ENCODE assay signal across 1 cellular context in genomic region chr17:6640536-6641373, GRCh38.
TF ChIP-seq lines count a peak whose summit lies in the region.

KIAA0753 (minus strand) TSS chr17:6640711; CDS start chr17:6635103, 5,608 bp downstream.
TXNDC17 (plus strand) TSS chr17:6641060; CDS start chr17:6641083, 23 bp downstream.

TF ChIP-seq in WTC11, 78 proteins besides CTCF, POLR2A, EP300 and RAD21 (continued from another document and continues in another):
- TF ChIP-seq, protein P1, sequence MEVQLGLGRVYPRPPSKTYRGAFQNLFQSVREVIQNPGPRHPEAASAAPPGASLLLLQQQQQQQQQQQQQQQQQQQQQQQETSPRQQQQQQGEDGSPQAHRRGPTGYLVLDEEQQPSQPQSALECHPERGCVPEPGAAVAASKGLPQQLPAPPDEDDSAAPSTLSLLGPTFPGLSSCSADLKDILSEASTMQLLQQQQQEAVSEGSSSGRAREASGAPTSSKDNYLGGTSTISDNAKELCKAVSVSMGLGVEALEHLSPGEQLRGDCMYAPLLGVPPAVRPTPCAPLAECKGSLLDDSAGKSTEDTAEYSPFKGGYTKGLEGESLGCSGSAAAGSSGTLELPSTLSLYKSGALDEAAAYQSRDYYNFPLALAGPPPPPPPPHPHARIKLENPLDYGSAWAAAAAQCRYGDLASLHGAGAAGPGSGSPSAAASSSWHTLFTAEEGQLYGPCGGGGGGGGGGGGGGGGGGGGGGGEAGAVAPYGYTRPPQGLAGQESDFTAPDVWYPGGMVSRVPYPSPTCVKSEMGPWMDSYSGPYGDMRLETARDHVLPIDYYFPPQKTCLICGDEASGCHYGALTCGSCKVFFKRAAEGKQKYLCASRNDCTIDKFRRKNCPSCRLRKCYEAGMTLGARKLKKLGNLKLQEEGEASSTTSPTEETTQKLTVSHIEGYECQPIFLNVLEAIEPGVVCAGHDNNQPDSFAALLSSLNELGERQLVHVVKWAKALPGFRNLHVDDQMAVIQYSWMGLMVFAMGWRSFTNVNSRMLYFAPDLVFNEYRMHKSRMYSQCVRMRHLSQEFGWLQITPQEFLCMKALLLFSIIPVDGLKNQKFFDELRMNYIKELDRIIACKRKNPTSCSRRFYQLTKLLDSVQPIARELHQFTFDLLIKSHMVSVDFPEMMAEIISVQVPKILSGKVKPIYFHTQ (CRISPR knock-in tag; IDR thresholded peaks at IDR 0.05): no peak
- peak; percentile 53; the same call in 1 of the 2 replicates for TF ChIP-seq TEAD1 (CRISPR knock-in tag; IDR thresholded peaks at IDR 0.05)
- peak; percentile 52; the same call in 1 of the 2 replicates for TF ChIP-seq RELA (CRISPR knock-in tag; IDR thresholded peaks at IDR 0.05; ENCODE audit: borderline replicate concordance)
- peak; percentile 74 for TF ChIP-seq ETV6 (CRISPR knock-in tag; IDR thresholded peaks at IDR 0.05)
- TF ChIP-seq NR3C1 (CRISPR knock-in tag; conservative IDR thresholded peaks at IDR 0.05; ENCODE audit: low read depth): no peak
- TF ChIP-seq, protein P2, sequence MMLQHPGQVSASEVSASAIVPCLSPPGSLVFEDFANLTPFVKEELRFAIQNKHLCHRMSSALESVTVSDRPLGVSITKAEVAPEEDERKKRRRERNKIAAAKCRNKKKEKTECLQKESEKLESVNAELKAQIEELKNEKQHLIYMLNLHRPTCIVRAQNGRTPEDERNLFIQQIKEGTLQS (CRISPR knock-in tag; conservative IDR thresholded peaks at IDR 0.05): no peak
- TF ChIP-seq SMAD3 (CRISPR knock-in tag; IDR thresholded peaks at IDR 0.05; ENCODE audit: borderline replicate concordance): no peak
- peak; percentile 70 for TF ChIP-seq FOXP1 (CRISPR knock-in tag; IDR thresholded peaks at IDR 0.05; ENCODE audit: borderline replicate concordance)
- TF ChIP-seq, protein P3, sequence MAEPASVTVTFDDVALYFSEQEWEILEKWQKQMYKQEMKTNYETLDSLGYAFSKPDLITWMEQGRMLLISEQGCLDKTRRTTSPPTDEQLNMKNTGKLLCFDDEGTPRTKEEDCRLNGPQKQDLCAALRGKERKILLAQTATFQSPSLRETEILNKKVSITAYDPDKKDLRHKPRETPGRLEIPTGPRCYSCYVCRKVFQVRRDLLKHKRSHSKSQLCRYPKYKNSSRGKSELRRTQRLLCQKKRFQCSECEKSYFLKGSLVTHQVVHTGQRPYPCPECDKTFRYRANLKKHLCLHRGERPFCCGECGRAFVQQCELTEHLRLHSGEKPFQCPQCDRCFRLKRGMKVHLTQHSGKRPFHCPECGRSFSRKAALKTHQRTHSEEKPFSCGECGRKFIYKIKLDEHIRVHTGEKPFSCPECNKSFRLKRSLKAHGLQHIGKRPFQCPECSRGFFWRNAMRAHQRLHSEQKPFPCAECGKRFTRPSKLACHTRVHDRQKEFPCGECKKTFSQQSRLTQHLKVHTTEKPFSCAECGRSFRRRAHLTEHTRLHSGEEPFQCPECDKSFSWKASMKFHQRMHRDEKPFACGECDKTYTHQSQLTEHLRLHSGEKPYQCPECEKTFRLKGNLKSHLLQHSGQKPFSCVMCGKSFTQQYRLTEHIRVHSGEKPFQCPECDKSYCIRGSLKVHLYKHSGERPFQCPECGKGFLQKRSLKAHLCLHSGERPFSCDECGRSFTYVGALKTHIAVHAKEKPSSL (CRISPR knock-in tag; conservative IDR thresholded peaks at IDR 0.05): no peak
- TF ChIP-seq ZNF232 (CRISPR knock-in tag; IDR thresholded peaks at IDR 0.05): 0 out of 2 replicates have a peak, but pooled peaks have one; percentile 16
- 0 out of 2 replicates have a peak, but pooled peaks have one; percentile 4 for TF ChIP-seq ZNF121 (CRISPR knock-in tag; IDR thresholded peaks at IDR 0.05)
- peak; percentile 72 for TF ChIP-seq SP1 (CRISPR knock-in tag; conservative IDR thresholded peaks at IDR 0.05)
- TF ChIP-seq OVOL2 (CRISPR knock-in tag; IDR thresholded peaks at IDR 0.05; ENCODE audit: borderline replicate concordance): no peak
- 0 out of 2 replicates have a peak, but pooled peaks have one; percentile 20 for TF ChIP-seq PRDM15 (CRISPR knock-in tag; IDR thresholded peaks at IDR 0.05)
- no peak for TF ChIP-seq CREM (CRISPR knock-in tag; IDR thresholded peaks at IDR 0.05)
- TF ChIP-seq TCF7 (CRISPR knock-in tag; IDR thresholded peaks at IDR 0.05; ENCODE audit: low read depth): no peak
- TF ChIP-seq FOXK1 (CRISPR knock-in tag; IDR thresholded peaks at IDR 0.05): peak; percentile 54; the same call in 1 of the 2 replicates
- no peak for TF ChIP-seq RORB (CRISPR knock-in tag; IDR thresholded peaks at IDR 0.05)
- peak; percentile 8; the same call in 1 of the 2 replicates for TF ChIP-seq PRRX2 (CRISPR knock-in tag; IDR thresholded peaks at IDR 0.05)
- no peak for TF ChIP-seq E2F1 (CRISPR knock-in tag; IDR thresholded peaks at IDR 0.05)
- TF ChIP-seq IRF1 (CRISPR knock-in tag; IDR thresholded peaks at IDR 0.05): peak; percentile 84; the same call in 1 of the 2 replicates
- no peak for TF ChIP-seq GTF2I (CRISPR knock-in tag; conservative IDR thresholded peaks at IDR 0.05)
- TF ChIP-seq GABPB1 (CRISPR knock-in tag; IDR thresholded peaks at IDR 0.05): peak; percentile 70
- peak; percentile 5; the same call in 1 of the 2 replicates for TF ChIP-seq ZMAT4 (CRISPR knock-in tag; IDR thresholded peaks at IDR 0.05)
- peak; percentile 80 for TF ChIP-seq ZBTB21 (CRISPR knock-in tag; IDR thresholded peaks at IDR 0.05; ENCODE audit: borderline replicate concordance)
- TF ChIP-seq FOXP4 (CRISPR knock-in tag; IDR thresholded peaks at IDR 0.05): peak; percentile 87
- TF ChIP-seq, protein P4, sequence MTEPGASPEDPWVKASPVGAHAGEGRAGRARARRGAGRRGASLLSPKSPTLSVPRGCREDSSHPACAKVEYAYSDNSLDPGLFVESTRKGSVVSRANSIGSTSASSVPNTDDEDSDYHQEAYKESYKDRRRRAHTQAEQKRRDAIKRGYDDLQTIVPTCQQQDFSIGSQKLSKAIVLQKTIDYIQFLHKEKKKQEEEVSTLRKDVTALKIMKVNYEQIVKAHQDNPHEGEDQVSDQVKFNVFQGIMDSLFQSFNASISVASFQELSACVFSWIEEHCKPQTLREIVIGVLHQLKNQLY (CRISPR knock-in tag; IDR thresholded peaks at IDR 0.05): no peak
- no peak for TF ChIP-seq CREB1 (CRISPR knock-in tag; IDR thresholded peaks at IDR 0.05)
- TF ChIP-seq MXD4 (CRISPR knock-in tag; IDR thresholded peaks at IDR 0.05; ENCODE audit: borderline replicate concordance): no peak
- TF ChIP-seq, protein P5, sequence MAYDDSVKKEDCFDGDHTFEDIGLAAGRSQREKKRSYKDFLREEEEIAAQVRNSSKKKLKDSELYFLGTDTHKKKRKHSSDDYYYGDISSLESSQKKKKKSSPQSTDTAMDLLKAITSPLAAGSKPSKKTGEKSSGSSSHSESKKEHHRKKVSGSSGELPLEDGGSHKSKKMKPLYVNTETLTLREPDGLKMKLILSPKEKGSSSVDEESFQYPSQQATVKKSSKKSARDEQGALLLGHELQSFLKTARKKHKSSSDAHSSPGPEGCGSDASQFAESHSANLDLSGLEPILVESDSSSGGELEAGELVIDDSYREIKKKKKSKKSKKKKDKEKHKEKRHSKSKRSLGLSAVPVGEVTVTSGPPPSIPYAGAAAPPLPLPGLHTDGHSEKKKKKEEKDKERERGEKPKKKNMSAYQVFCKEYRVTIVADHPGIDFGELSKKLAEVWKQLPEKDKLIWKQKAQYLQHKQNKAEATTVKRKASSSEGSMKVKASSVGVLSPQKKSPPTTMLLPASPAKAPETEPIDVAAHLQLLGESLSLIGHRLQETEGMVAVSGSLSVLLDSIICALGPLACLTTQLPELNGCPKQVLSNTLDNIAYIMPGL (CRISPR knock-in tag; IDR thresholded peaks at IDR 0.05): no peak
- TF ChIP-seq CDX4 (CRISPR knock-in tag; IDR thresholded peaks at IDR 0.05; ENCODE audit: borderline replicate concordance): no peak
- no peak for TF ChIP-seq ESRRA (CRISPR knock-in tag; IDR thresholded peaks at IDR 0.05; ENCODE audit: borderline replicate concordance)
- no peak for TF ChIP-seq IRF2 (CRISPR knock-in tag; IDR thresholded peaks at IDR 0.05; ENCODE audit: borderline replicate concordance, low read depth)
- TF ChIP-seq, protein P6, sequence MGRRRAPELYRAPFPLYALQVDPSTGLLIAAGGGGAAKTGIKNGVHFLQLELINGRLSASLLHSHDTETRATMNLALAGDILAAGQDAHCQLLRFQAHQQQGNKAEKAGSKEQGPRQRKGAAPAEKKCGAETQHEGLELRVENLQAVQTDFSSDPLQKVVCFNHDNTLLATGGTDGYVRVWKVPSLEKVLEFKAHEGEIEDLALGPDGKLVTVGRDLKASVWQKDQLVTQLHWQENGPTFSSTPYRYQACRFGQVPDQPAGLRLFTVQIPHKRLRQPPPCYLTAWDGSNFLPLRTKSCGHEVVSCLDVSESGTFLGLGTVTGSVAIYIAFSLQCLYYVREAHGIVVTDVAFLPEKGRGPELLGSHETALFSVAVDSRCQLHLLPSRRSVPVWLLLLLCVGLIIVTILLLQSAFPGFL (CRISPR knock-in tag; IDR thresholded peaks at IDR 0.05; ENCODE audit: borderline replicate concordance): no peak
- TF ChIP-seq ERG (CRISPR knock-in tag; IDR thresholded peaks at IDR 0.05): 0 out of 2 replicates have a peak, but pooled peaks have one; percentile 34
- TF ChIP-seq NFATC4 (CRISPR knock-in tag; IDR thresholded peaks at IDR 0.05): 0 out of 2 replicates have a peak, but pooled peaks have one; percentile 19
- no peak for TF ChIP-seq JUN (CRISPR knock-in tag; IDR thresholded peaks at IDR 0.05)
- TF ChIP-seq KAT7 (CRISPR knock-in tag; IDR thresholded peaks at IDR 0.05; ENCODE audit: borderline replicate concordance): no peak
- TF ChIP-seq HMGA2 (CRISPR knock-in tag; IDR thresholded peaks at IDR 0.05): no peak; the same call in 1 of the 2 replicates
